Comparison of ENCODE assay signal across 1 cellular context in genomic region chr19:50679177-50680125, GRCh38.
TF ChIP-seq lines count a peak whose summit lies in the region.

No MANE protein-coding gene starts in this region.

TF ChIP-seq in HepG2, 621 proteins besides CTCF, POLR2A, EP300 and RAD21 (continued from another document):
- TF ChIP-seq ZNF687 (CRISPR knock-in tag; IDR thresholded peaks at IDR 0.05), result 0 out of 2 replicates have a peak, but pooled peaks have one; percentile 15
- no peak for TF ChIP-seq ZNF7 (CRISPR knock-in tag; IDR thresholded peaks at IDR 0.05)
- TF ChIP-seq ZNF280B (CRISPR knock-in tag; IDR thresholded peaks at IDR 0.05; ENCODE audit: borderline replicate concordance), result no peak
- TF ChIP-seq ZNF550 (CRISPR knock-in tag; IDR thresholded peaks at IDR 0.05; ENCODE audit: borderline replicate concordance), result no peak
- no peak for TF ChIP-seq GATAD1 (CRISPR knock-in tag; IDR thresholded peaks at IDR 0.05)
- no peak for TF ChIP-seq MNT (IDR thresholded peaks at IDR 0.05)
- no peak for TF ChIP-seq LRRFIP1 (CRISPR knock-in tag; conservative IDR thresholded peaks at IDR 0.05)
- TF ChIP-seq ZNF264 (CRISPR knock-in tag; IDR thresholded peaks at IDR 0.05), result no peak
- TF ChIP-seq KLF6 (CRISPR knock-in tag; IDR thresholded peaks at IDR 0.05), result no peak
- TF ChIP-seq ZFP36L1 (CRISPR knock-in tag; IDR thresholded peaks at IDR 0.05), result no peak
TF ChIP-seq in HepG2: peak in this region for 17.
